Comparison of ENCODE assay signal across 20 cellular contexts in genomic region chr16:84979516-84979915, GRCh38.
"Had no signal": no experiment of that assay in that cellular context is flagged by ENCODE, and none has a peak within 500 bp of the region (broad histone marks: within the 10 kb centered on the region; RNA-seq: fewer than 3 reads in every experiment).

No MANE protein-coding gene starts in this region.

- FAIRE-seq: astrocyte, pancreas had no signal

- H3K9me3 Mint-ChIP-seq: activated B cell treated with CpG ODN at 0.5 μM for 24 hours; activated CD4-positive, alpha-beta T cell treated with anti-CD3 and anti-CD28 coated beads, Interleukin-2, amount 10 ng/mL, durations not matched to agents 24 days and 14 days; activated CD8-positive, alpha-beta T cell treated with anti-CD3 and anti-CD28 coated beads for 36 hours; activated naive CD4-positive, alpha-beta T cell treated with anti-CD3 and anti-CD28 coated beads, Interleukin-2, amount 10 ng/mL, durations not matched to agents 7 days and 5 days; activated T-cell treated with anti-CD3 and anti-CD28 coated beads, Interleukin-2, amount 50 U/mL, for 24 hours; naive thymus-derived CD8-positive, alpha-beta T cell; stimulated activated memory B cell treated with anti-CD40 and anti-IgM and Interleukin-4, amounts not matched to agents 10 μg/mL and 1 μg/mL and 100 μg/mL, for 72 hours had no signal

- H3K4me3 Mint-ChIP-seq: activated B cell treated with CpG ODN at 0.5 μM for 24 hours; activated CD4-positive, alpha-beta T cell treated with anti-CD3 and anti-CD28 coated beads, Interleukin-2, amount 10 ng/mL, durations not matched to agents 24 days and 14 days; activated CD8-positive, alpha-beta T cell treated with anti-CD3 and anti-CD28 coated beads for 36 hours; activated naive CD4-positive, alpha-beta T cell treated with anti-CD3 and anti-CD28 coated beads, Interleukin-2, amount 10 ng/mL, durations not matched to agents 7 days and 5 days; activated T-cell treated with anti-CD3 and anti-CD28 coated beads, Interleukin-2, amount 50 U/mL, for 24 hours; naive thymus-derived CD8-positive, alpha-beta T cell; stimulated activated memory B cell treated with anti-CD40 and anti-IgM and Interleukin-4, amounts not matched to agents 10 μg/mL and 1 μg/mL and 100 μg/mL, for 72 hours had no signal

- H3K9me3 ChIP-seq: adrenal gland, gastrocnemius medialis, heart right ventricle, pancreas, thoracic aorta, upper lobe of left lung had no signal

- H3K4me1 Mint-ChIP-seq: activated B cell treated with CpG ODN at 0.5 μM for 24 hours; activated naive CD4-positive, alpha-beta T cell treated with anti-CD3 and anti-CD28 coated beads, Interleukin-2, amount 10 ng/mL, durations not matched to agents 7 days and 5 days had no signal

- H3K27me3 Mint-ChIP-seq: activated B cell treated with CpG ODN at 0.5 μM for 24 hours; activated CD4-positive, alpha-beta T cell treated with anti-CD3 and anti-CD28 coated beads, Interleukin-2, amount 10 ng/mL, durations not matched to agents 24 days and 14 days; activated CD8-positive, alpha-beta T cell treated with anti-CD3 and anti-CD28 coated beads for 36 hours; activated naive CD4-positive, alpha-beta T cell treated with anti-CD3 and anti-CD28 coated beads, Interleukin-2, amount 10 ng/mL, durations not matched to agents 7 days and 5 days; activated T-cell treated with anti-CD3 and anti-CD28 coated beads, Interleukin-2, amount 50 U/mL, for 24 hours; naive thymus-derived CD8-positive, alpha-beta T cell; stimulated activated memory B cell treated with anti-CD40 and anti-IgM and Interleukin-4, amounts not matched to agents 10 μg/mL and 1 μg/mL and 100 μg/mL, for 72 hours had no signal

- H3K27me3 ChIP-seq: adrenal gland, gastrocnemius medialis, heart right ventricle, pancreas, upper lobe of left lung had no signal

- DNase-seq: activated B cell treated with CpG ODN at 0.5 μM for 24 hours; activated CD4-positive, alpha-beta T cell treated with anti-CD3 and anti-CD28 coated beads, Interleukin-2, amount 10 ng/mL, durations not matched to agents 24 days and 14 days; activated CD8-positive, alpha-beta T cell treated with anti-CD3 and anti-CD28 coated beads for 36 hours; activated effector memory CD4-positive, alpha-beta T cell treated with Interleukin-2 at 50 U/mL for 16 hours; activated naive CD4-positive, alpha-beta T cell treated with anti-CD3 and anti-CD28 coated beads, Interleukin-2, amount 10 ng/mL, durations not matched to agents 7 days and 5 days; activated T-cell treated with anti-CD3 and anti-CD28 coated beads, Interleukin-2, amount 50 U/mL, for 24 hours; gastrocnemius medialis; heart right ventricle; mesendoderm; naive thymus-derived CD8-positive, alpha-beta T cell; stimulated activated CD4-positive, alpha-beta T cell treated with anti-CD3 and anti-CD28 coated beads, Interleukin-4, amount 100 ng/mL, for 4 hours; T-helper 1 cell; T-helper 9 cell; upper lobe of left lung had no signal

- H3K4me3 ChIP-seq: adrenal gland, gastrocnemius medialis, heart right ventricle, pancreas, thoracic aorta, upper lobe of left lung had no signal

- H3K27ac Mint-ChIP-seq: activated B cell treated with CpG ODN at 0.5 μM for 24 hours; activated CD4-positive, alpha-beta T cell treated with anti-CD3 and anti-CD28 coated beads, Interleukin-2, amount 10 ng/mL, durations not matched to agents 24 days and 14 days; activated CD8-positive, alpha-beta T cell treated with anti-CD3 and anti-CD28 coated beads for 36 hours; activated naive CD4-positive, alpha-beta T cell treated with anti-CD3 and anti-CD28 coated beads, Interleukin-2, amount 10 ng/mL, durations not matched to agents 7 days and 5 days; activated T-cell treated with anti-CD3 and anti-CD28 coated beads, Interleukin-2, amount 50 U/mL, for 24 hours; stimulated activated memory B cell treated with anti-CD40 and anti-IgM and Interleukin-4, amounts not matched to agents 10 μg/mL and 1 μg/mL and 100 μg/mL, for 72 hours had no signal

- ATAC-seq: activated CD8-positive, alpha-beta T cell treated with anti-CD3 and anti-CD28 coated beads for 36 hours; gastrocnemius medialis; heart right ventricle; naive thymus-derived CD8-positive, alpha-beta T cell; pancreas; sciatic nerve; stimulated activated memory B cell treated with anti-CD40 and anti-IgM and Interleukin-4, amounts not matched to agents 10 μg/mL and 1 μg/mL and 100 μg/mL, for 72 hours had no signal

- H3K27ac ChIP-seq: adrenal gland, heart right ventricle, pancreas, thoracic aorta, upper lobe of left lung had no signal
